Comparison of ENCODE assay signal across 16 cellular contexts in genomic region chr21:44984428-44984791, GRCh38. TPM values are rescaled to one million over a fixed set of nuclear protein-coding genes. Genes with fewer than 3 reads are reported as not detected.
DNase-seq lines count a peak whose midpoint lies in the region; ATAC-seq and TF ChIP-seq lines count a peak whose summit lies in the region.
"Had no signal": no experiment of that assay in that cellular context is flagged by ENCODE, and none has a peak within 500 bp of the region (broad histone marks: within the 10 kb centered on the region; RNA-seq: fewer than 3 reads in every experiment).

No MANE protein-coding gene starts in this region.

- intact Hi-C loops in left ventricle myocardium superior (cut with micrococcal nuclease): no loop called here

- in situ Hi-C loops in brain microvascular endothelial cell (cut with HindIII; ENCODE audit: low pct_ligation_motif_present, low sequenced_read_pairs): no loop called here

- no peaks in the 10 kb centered on the region for H3K36me3 ChIP-seq in brain microvascular endothelial cell (replicated peaks)
- H3K36me3 ChIP-seq: left lung had no signal

- DNase-seq in NCI-H82 (lab: John Stamatoyannopoulos, UW): peak; percentile 64
- no peak for DNase-seq in NCI-H82 treated with DMSO at 0.1 percent for 48 hours (lab: John Stamatoyannopoulos, UW; ENCODE audit: unreplicated experiment)
- DNase-seq in D341Med (ENCODE audit: low spot score): peak; percentile 71
- peak; percentile 30 for DNase-seq in left ventricle myocardium superior
- peak; percentile 79 for DNase-seq in retina
- no peak for DNase-seq in brain microvascular endothelial cell
- no peak for DNase-seq in DMS79 treated with DMSO at 0.1 percent for 48 hours (lab: John Stamatoyannopoulos, UW)
- DNase-seq in foreskin fibroblast: no peak
- DNase-seq: activated CD4-positive, alpha-beta T cell treated with anti-CD3 and anti-CD28 coated beads, Interleukin-2, amount 50 U/mL, for 1 hour; activated T-cell treated with anti-CD3 and anti-CD28 coated beads, Interleukin-2, amount 50 U/mL, for 48 hours; NCI-H187; NCI-H524 treated with DMSO at 0.1 percent for 48 hours; PC-9; stimulated activated CD4-positive, alpha-beta T cell treated with anti-CD3 and anti-CD28 coated beads, Interleukin-4, amount 100 ng/mL, for 1 hour had no signal

- H3K4me3 ChIP-seq in brain microvascular endothelial cell (ENCODE audit: low read depth, low read length) (no peak overlapping the region), foreskin fibroblast (ENCODE audit: low read depth in 1 of 2, low read length in 2 of 2) (no peak overlapping the region)
- H3K4me3 ChIP-seq: left lung, PC-9 had no signal

- no peak for ATAC-seq in left ventricle myocardium superior
- ATAC-seq: left lung; naive thymus-derived CD8-positive, alpha-beta T cell had no signal

- no peak overlapping the region for H3K27ac ChIP-seq in brain microvascular endothelial cell
- H3K27ac ChIP-seq: left lung, PC-9 had no signal

- TF ChIP-seq CTCF in brain microvascular endothelial cell (IDR thresholded peaks at IDR 0.05; ENCODE audit: low read depth, low read length, missing control alignments) (no peak), foreskin fibroblast (IDR thresholded peaks at IDR 0.05; ENCODE audit: low read depth, low read length) (no peak)

- H3K27me3 ChIP-seq in brain microvascular endothelial cell (replicated peaks): no peaks in the 10 kb centered on the region
- H3K27me3 ChIP-seq: left lung had no signal

RNA-seq across cellular contexts. Expression of gene SLX9, which starts 44.6 kb away (rescaled TPM):
- total RNA-seq in left ventricle myocardium superior: 69.9 TPM

Comparison
In these comparisons a context has a peak if more than half of its experiments do, and no peak if none do; other contexts are left out.
1. DNase-seq: peak in NCI-H82 (single experiment), D341Med (single experiment), left ventricle myocardium superior (single experiment) and retina (single experiment); none in NCI-H82 treated with DMSO at 0.1 percent for 48 hours (single experiment), brain microvascular endothelial cell (single experiment), DMS79 treated with DMSO at 0.1 percent for 48 hours (single experiment) and foreskin fibroblast (0 of 2).